Comparison of ENCODE assay signal across 33 cellular contexts in genomic region chr20:9154464-9155024, GRCh38.
DNase-seq lines count a peak whose midpoint lies in the region; ATAC-seq, FAIRE-seq and TF ChIP-seq lines count a peak whose summit lies in the region.
"Had no signal": no experiment of that assay in that cellular context is flagged by ENCODE, and none has a peak within 500 bp of the region (broad histone marks: within the 10 kb centered on the region; RNA-seq: fewer than 3 reads in every experiment).

No MANE protein-coding gene starts in this region.

- no peak overlapping the region for H3K4me3 ChIP-seq in HepG2 (replicated peaks in 1 of 3; ENCODE audit: insufficient read depth in 1 of 3, low read depth in 2 of 3, low read length in 3 of 3)
- H3K4me3 ChIP-seq in right lobe of liver: no peak overlapping the region
- no peak overlapping the region for H3K4me3 ChIP-seq in HEK293 (ENCODE audit: low read depth, low read length)
- H3K4me3 ChIP-seq in ovary: no peak overlapping the region
- H3K4me3 ChIP-seq: A549; BLaER1; BLaER1 treated with 17β-estradiol and CSF1 and Interleukin-3, amounts not matched to agents 10 nM and 100 nM had no signal

- intact Hi-C loops in HepG2 (cut with micrococcal nuclease; ENCODE audit: unreplicated experiment) (no loop called here), right lobe of liver (cut with DNase I) (no loop called here), ovary (cut with DNase I) (no loop called here)

- H3K9me3 ChIP-seq in HepG2 (ENCODE audit: low read length): peaks cover 12% of the 10 kb centered on the region
- no peaks in the 10 kb centered on the region for H3K9me3 ChIP-seq in right lobe of liver
- no peaks in the 10 kb centered on the region for H3K9me3 ChIP-seq in HEK293 (ENCODE audit: control insufficient read depth, insufficient read depth, low read depth, low read length)
- no peaks in the 10 kb centered on the region for H3K9me3 ChIP-seq in ovary
- H3K9me3 ChIP-seq: BE2C had no signal

- H2AFZ ChIP-seq in HepG2 (ENCODE audit: low read length): no peak overlapping the region

- BruUV-seq in HepG2 (replicated peaks; lab: Mats Ljungman, UMichigan): no TSS peak

- TF ChIP-seq RAD21 in HepG2 (CRISPR knock-in tag; IDR thresholded peaks at IDR 0.05): no peak

- no peak overlapping the region for H3K4me2 ChIP-seq in HepG2 (ENCODE audit: low read depth, low read length)
- H3K4me2 ChIP-seq: A549; BLaER1; BLaER1 treated with 17β-estradiol and CSF1 and Interleukin-3, amounts not matched to agents 10 nM and 100 nM had no signal

- no peaks in the 10 kb centered on the region for H4K20me1 ChIP-seq in HepG2 (ENCODE audit: insufficient read depth, low read length)
- H4K20me1 ChIP-seq: BLaER1; BLaER1 treated with 17β-estradiol and CSF1 and Interleukin-3, amounts not matched to agents 10 nM and 100 nM had no signal

- no peak overlapping the region for H3K9ac ChIP-seq in HepG2 (ENCODE audit: insufficient read depth, low read depth, low read length)
- H3K9ac ChIP-seq: BLaER1; BLaER1 treated with 17β-estradiol and CSF1 and Interleukin-3, amounts not matched to agents 10 nM and 100 nM had no signal

- ATAC-seq in HepG2: no peak
- ATAC-seq in right lobe of liver: no peak
- ATAC-seq: A549; CD8-positive, alpha-beta T cell had no signal

- WGBS in HepG2 (ENCODE audit: low lambda C conversion rate): 0% methylated on average over 1 of the region's 1 CpG
- 25% methylated on average over 1 of the region's 1 CpG for WGBS in right lobe of liver (ENCODE audit: insufficient coverage, low coverage, low lambda C conversion rate, missing lambda C conversion rate)
- WGBS in ovary, 3 donors: 58 to 74% (median 68%) methylated on average over 1 of the region's 1 CpG

- H3K27me3 ChIP-seq in HepG2 (ENCODE audit: control insufficient read depth in 1 of 2, insufficient read depth in 2 of 2, low read length in 2 of 2): no peaks in the 10 kb centered on the region
- no peaks in the 10 kb centered on the region for H3K27me3 ChIP-seq in right lobe of liver
- H3K27me3 ChIP-seq in ovary: no peaks in the 10 kb centered on the region
- H3K27me3 ChIP-seq: BE2C; BLaER1; BLaER1 treated with 17β-estradiol and CSF1 and Interleukin-3, amounts not matched to agents 10 nM and 100 nM had no signal

- TF ChIP-seq POLR2A in HepG2 (IDR thresholded peaks at IDR 0.05; ENCODE audit: insufficient read depth in 1 of 2, low read depth in 2 of 2, low read length in 2 of 2) (no peak), right lobe of liver (IDR thresholded peaks at IDR 0.05) (no peak), ovary (IDR thresholded peaks at IDR 0.05) (no peak)

- POLR2A ChIA-PET in HepG2 (lab: Yijun Ruan, JAX): no interaction called here
- POLR2A ChIA-PET in HEK293 (lab: Yijun Ruan, JAX): no interaction called here

- no peak for TF ChIP-seq EP300 in HepG2 (IDR thresholded peaks at IDR 0.05; ENCODE audit: low read depth in 2 of 2, low read length in 2 of 2)
- TF ChIP-seq EP300 in HepG2 (CRISPR knock-in tag; IDR thresholded peaks at IDR 0.05; ENCODE audit: borderline replicate concordance): no peak
- no peak for TF ChIP-seq EP300 in ovary (IDR thresholded peaks at IDR 0.05)

- no peaks in the 10 kb centered on the region for H3K79me2 ChIP-seq in HepG2 (ENCODE audit: insufficient read depth, low read length)

- no peak overlapping the region for H3K27ac ChIP-seq in HepG2 (ENCODE audit: extremely low read length, insufficient read depth, low read length)
- no peak overlapping the region for H3K27ac ChIP-seq in right lobe of liver
- H3K27ac ChIP-seq in HEK293 (ENCODE audit: extremely low read depth, low read depth, low read length): no peak overlapping the region
- H3K27ac ChIP-seq in ovary: no peak overlapping the region
- H3K27ac ChIP-seq: 22Rv1; A549; BLaER1; BLaER1 treated with 17β-estradiol and CSF1 and Interleukin-3, amounts not matched to agents 10 nM and 100 nM; C4-2B had no signal

- CTCF ChIA-PET in HepG2 (lab: Yijun Ruan, JAX; ENCODE audit: low intra/inter-chr PET ratio, low total read pairs): no interaction called here
- CTCF ChIA-PET in HEK293 (lab: Yijun Ruan, JAX): interaction anchor here (0.9 kb wide), 1 partner anchor 301 kb away, joined by 3 read pairs; no protein-coding TSS in a partner anchor

- H3K36me3 ChIP-seq in HepG2 (replicated peaks in 1 of 2; ENCODE audit: control insufficient read depth in 1 of 2, insufficient read depth in 2 of 2, low read length in 2 of 2): no peaks in the 10 kb centered on the region
- no peaks in the 10 kb centered on the region for H3K36me3 ChIP-seq in right lobe of liver
- H3K36me3 ChIP-seq in HEK293 (ENCODE audit: control insufficient read depth in 2 of 2, insufficient read depth in 1 of 2, low read length in 2 of 2): no peaks in the 10 kb centered on the region
- no peaks in the 10 kb centered on the region for H3K36me3 ChIP-seq in ovary
- H3K36me3 ChIP-seq: BLaER1; BLaER1 treated with 17β-estradiol and CSF1 and Interleukin-3, amounts not matched to agents 10 nM and 100 nM had no signal

- FAIRE-seq in HepG2 (lab: Jason Lieb, UNC) (no peak), HTR-8/SVneo (lab: Jason Lieb, UNC) (peak; percentile 79)
- FAIRE-seq: A204.1, D721Med had no signal

- TF ChIP-seq CTCF in HepG2 (CRISPR knock-in tag; IDR thresholded peaks at IDR 0.05) (no peak), right lobe of liver (IDR thresholded peaks at IDR 0.05) (no peak), HEK293 (tag by site-specific recombination; IDR thresholded peaks at IDR 0.05) (no peak), ovary (IDR thresholded peaks at IDR 0.05) (no peak)

- DNase-seq in HepG2 (ENCODE audit: low spot score): no peak
- DNase-seq in right lobe of liver: no peak
- DNase-seq in HTR-8/SVneo (ENCODE audit: insufficient read length, low spot score): no peak
- DNase-seq in NAMALWA (ENCODE audit: low spot score): no peak
- no peak for DNase-seq in ovary
- DNase-seq: 8988T; ACHN; AML-193; BE2C; C1 segment of cervical spinal cord; Caco-2; Calu3; CD4-positive, alpha-beta memory T cell; CD4-positive, alpha-beta T cell; CD4-positive, CD25-positive, alpha-beta regulatory T cell; CD8-positive, alpha-beta memory T cell; CD8-positive, alpha-beta T cell; COR-L47; DMS 273 treated with DMSO at 0.1 percent for 48 hours; DMS153; DMS53; DMS79; DMS79 treated with DMSO at 0.1 percent for 48 hours; DND-41; EL had no signal

- in situ Hi-C loops in HepG2 (cut with HindIII; ENCODE audit: extremely low pct_ligation_motif_present, low pct_unique_long_range_greater_than_20kb): no loop called here

- no peaks in the 10 kb centered on the region for H3K4me1 ChIP-seq in HepG2 (ENCODE audit: insufficient read depth, low read length)
- no peaks in the 10 kb centered on the region for H3K4me1 ChIP-seq in right lobe of liver
- H3K4me1 ChIP-seq in HEK293 (ENCODE audit: control insufficient read depth, insufficient read depth, low read length): no peaks in the 10 kb centered on the region
- no peaks in the 10 kb centered on the region for H3K4me1 ChIP-seq in ovary (ENCODE audit: insufficient read depth)
- H3K4me1 ChIP-seq: A549, Caco-2 had no signal

TF ChIP-seq in HepG2, 621 proteins besides CTCF, POLR2A, EP300 and RAD21 (continues in another document):
- TF ChIP-seq LRRFIP1 (CRISPR knock-in tag; conservative IDR thresholded peaks at IDR 0.05): no peak

TF ChIP-seq in HEK293, 187 proteins besides CTCF, POLR2A, EP300 and RAD21 (continues in another document):
- no peak for TF ChIP-seq ZNF768 (tag by site-specific recombination; IDR thresholded peaks at IDR 0.05)
- no peak for TF ChIP-seq ZBTB6 (tag by site-specific recombination; IDR thresholded peaks at IDR 0.05)
- TF ChIP-seq ZNF18 (tag by site-specific recombination; IDR thresholded peaks at IDR 0.05): no peak
- no peak for TF ChIP-seq ZBTB48 (tag by site-specific recombination; IDR thresholded peaks at IDR 0.05)
- TF ChIP-seq ZNF169 (tag by site-specific recombination; IDR thresholded peaks at IDR 0.05): no peak
- no peak for TF ChIP-seq ZFP41 (tag by site-specific recombination; IDR thresholded peaks at IDR 0.05; ENCODE audit: borderline replicate concordance)
- TF ChIP-seq ZNF37A (tag by site-specific recombination; IDR thresholded peaks at IDR 0.05): no peak
- TF ChIP-seq ZSCAN4 (tag by site-specific recombination; IDR thresholded peaks at IDR 0.05): no peak
- peak; percentile 93 for TF ChIP-seq PRDM1 (tag by site-specific recombination; IDR thresholded peaks at IDR 0.05)
